ENCODE assay signal across 2 cellular contexts in the genomic region with DNA sequence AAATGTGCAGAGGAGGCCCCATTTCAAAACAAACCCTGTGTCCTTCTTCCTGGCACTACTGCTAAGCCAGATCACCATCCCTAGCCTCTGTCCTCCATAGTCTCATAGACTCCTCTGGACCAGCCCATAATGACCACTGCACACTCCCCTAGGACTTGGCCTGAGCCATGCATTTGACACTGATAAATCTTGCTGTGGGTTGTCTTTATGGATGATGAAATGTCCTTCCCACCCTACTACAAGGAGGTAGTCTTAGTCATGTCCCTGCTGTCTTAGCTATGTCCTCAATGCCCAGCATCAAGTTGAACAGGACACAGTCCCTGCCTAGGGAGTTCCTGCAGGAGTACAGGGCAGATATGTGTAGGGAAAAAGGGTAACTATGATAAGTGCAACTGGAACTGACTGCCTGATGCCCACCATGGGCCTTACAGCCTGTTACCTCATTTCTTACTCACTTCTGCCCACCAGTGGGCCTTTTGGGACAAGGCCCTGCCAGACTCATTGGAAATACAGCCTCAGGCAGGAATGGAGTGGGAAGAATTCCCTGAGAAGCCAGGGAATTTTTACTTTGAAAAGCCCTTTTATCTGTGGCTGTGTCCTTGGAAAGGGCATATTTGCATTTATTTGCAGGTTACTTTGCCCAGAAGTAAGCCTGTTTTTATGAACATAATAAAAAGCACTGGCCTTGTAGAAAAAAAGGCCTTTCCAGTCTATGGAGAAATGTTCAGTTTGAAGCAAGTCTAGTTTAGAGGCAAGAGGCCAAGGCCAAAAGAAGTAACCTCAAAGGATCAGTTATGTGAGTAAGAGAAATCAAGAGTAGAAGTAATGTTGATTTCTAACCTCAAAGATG.
TF ChIP-seq lines count a peak whose summit lies in the region.

No MANE protein-coding gene starts in this region.

TF ChIP-seq in HCT116, 20 proteins besides CTCF, POLR2A, EP300 and RAD21:
- no peak for TF ChIP-seq FOSL1 (IDR thresholded peaks at IDR 0.05; ENCODE audit: low read depth)
- TF ChIP-seq JUND (IDR thresholded peaks at IDR 0.05), result no peak
- TF ChIP-seq ZBTB33 (IDR thresholded peaks at IDR 0.05; ENCODE audit: extremely low read depth, insufficient replicate concordance, low read length), result no peak
- TF ChIP-seq ZNF274 (IDR thresholded peaks at IDR 0.05; ENCODE audit: low read depth, low read length), result no peak
- TF ChIP-seq, protein P1, sequence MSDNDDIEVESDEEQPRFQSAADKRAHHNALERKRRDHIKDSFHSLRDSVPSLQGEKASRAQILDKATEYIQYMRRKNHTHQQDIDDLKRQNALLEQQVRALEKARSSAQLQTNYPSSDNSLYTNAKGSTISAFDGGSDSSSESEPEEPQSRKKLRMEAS (IDR thresholded peaks at IDR 0.05), result no peak
- TF ChIP-seq, protein P2, sequence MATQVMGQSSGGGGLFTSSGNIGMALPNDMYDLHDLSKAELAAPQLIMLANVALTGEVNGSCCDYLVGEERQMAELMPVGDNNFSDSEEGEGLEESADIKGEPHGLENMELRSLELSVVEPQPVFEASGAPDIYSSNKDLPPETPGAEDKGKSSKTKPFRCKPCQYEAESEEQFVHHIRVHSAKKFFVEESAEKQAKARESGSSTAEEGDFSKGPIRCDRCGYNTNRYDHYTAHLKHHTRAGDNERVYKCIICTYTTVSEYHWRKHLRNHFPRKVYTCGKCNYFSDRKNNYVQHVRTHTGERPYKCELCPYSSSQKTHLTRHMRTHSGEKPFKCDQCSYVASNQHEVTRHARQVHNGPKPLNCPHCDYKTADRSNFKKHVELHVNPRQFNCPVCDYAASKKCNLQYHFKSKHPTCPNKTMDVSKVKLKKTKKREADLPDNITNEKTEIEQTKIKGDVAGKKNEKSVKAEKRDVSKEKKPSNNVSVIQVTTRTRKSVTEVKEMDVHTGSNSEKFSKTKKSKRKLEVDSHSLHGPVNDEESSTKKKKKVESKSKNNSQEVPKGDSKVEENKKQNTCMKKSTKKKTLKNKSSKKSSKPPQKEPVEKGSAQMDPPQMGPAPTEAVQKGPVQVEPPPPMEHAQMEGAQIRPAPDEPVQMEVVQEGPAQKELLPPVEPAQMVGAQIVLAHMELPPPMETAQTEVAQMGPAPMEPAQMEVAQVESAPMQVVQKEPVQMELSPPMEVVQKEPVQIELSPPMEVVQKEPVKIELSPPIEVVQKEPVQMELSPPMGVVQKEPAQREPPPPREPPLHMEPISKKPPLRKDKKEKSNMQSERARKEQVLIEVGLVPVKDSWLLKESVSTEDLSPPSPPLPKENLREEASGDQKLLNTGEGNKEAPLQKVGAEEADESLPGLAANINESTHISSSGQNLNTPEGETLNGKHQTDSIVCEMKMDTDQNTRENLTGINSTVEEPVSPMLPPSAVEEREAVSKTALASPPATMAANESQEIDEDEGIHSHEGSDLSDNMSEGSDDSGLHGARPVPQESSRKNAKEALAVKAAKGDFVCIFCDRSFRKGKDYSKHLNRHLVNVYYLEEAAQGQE (IDR thresholded peaks at IDR 0.05; ENCODE audit: low read depth), result no peak
- no peak for TF ChIP-seq YY1 (IDR thresholded peaks at IDR 0.05; ENCODE audit: extremely low read depth, insufficient replicate concordance, low read depth, low read length)
- TF ChIP-seq EGR1 (IDR thresholded peaks at IDR 0.05; ENCODE audit: low read depth), result no peak
- TF ChIP-seq POLR2AphosphoS5 (IDR thresholded peaks at IDR 0.05; ENCODE audit: low read depth, low read length), result no peak
- TF ChIP-seq TCF7L2 (IDR thresholded peaks at IDR 0.05; ENCODE audit: borderline replicate concordance, extremely low read depth, insufficient read depth, insufficient read length), result no peak
- no peak for TF ChIP-seq SP1 (IDR thresholded peaks at IDR 0.05; ENCODE audit: low read depth)
- no peak for TF ChIP-seq CEBPB (IDR thresholded peaks at IDR 0.05; ENCODE audit: low read depth)
- TF ChIP-seq SRF (IDR thresholded peaks at IDR 0.05; ENCODE audit: low read depth), result no peak
- no peak for TF ChIP-seq ELF1 (IDR thresholded peaks at IDR 0.05; ENCODE audit: borderline replicate concordance, low read depth)
- no peak for TF ChIP-seq SIN3A (IDR thresholded peaks at IDR 0.05; ENCODE audit: low read depth)
- no peak for TF ChIP-seq EZH2 (IDR thresholded peaks at IDR 0.05)
- TF ChIP-seq EZH2phosphoT487 (IDR thresholded peaks at IDR 0.05; ENCODE audit: borderline replicate concordance), result no peak
- TF ChIP-seq ZFX (IDR thresholded peaks at IDR 0.05), result no peak
- TF ChIP-seq ATF3 (IDR thresholded peaks at IDR 0.05), result no peak

TF ChIP-seq in GM12878, 131 proteins besides CTCF, POLR2A, EP300 and RAD21:
- TF ChIP-seq RUNX3 (IDR thresholded peaks at IDR 0.05; ENCODE audit: low read length) (no peak), CHD2 (IDR thresholded peaks at IDR 0.05; ENCODE audit: borderline replicate concordance, low read depth, low read length) (no peak), ZZZ3 (IDR thresholded peaks at IDR 0.05; ENCODE audit: control insufficient read depth, insufficient read length, low read depth) (no peak)
- TF ChIP-seq, protein P3, sequence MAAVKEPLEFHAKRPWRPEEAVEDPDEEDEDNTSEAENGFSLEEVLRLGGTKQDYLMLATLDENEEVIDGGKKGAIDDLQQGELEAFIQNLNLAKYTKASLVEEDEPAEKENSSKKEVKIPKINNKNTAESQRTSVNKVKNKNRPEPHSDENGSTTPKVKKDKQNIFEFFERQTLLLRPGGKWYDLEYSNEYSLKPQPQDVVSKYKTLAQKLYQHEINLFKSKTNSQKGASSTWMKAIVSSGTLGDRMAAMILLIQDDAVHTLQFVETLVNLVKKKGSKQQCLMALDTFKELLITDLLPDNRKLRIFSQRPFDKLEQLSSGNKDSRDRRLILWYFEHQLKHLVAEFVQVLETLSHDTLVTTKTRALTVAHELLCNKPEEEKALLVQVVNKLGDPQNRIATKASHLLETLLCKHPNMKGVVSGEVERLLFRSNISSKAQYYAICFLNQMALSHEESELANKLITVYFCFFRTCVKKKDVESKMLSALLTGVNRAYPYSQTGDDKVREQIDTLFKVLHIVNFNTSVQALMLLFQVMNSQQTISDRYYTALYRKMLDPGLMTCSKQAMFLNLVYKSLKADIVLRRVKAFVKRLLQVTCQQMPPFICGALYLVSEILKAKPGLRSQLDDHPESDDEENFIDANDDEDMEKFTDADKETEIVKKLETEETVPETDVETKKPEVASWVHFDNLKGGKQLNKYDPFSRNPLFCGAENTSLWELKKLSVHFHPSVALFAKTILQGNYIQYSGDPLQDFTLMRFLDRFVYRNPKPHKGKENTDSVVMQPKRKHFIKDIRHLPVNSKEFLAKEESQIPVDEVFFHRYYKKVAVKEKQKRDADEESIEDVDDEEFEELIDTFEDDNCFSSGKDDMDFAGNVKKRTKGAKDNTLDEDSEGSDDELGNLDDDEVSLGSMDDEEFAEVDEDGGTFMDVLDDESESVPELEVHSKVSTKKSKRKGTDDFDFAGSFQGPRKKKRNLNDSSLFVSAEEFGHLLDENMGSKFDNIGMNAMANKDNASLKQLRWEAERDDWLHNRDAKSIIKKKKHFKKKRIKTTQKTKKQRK (IDR thresholded peaks at IDR 0.05; ENCODE audit: low read depth, low read length), result no peak
- TF ChIP-seq, protein P4, sequence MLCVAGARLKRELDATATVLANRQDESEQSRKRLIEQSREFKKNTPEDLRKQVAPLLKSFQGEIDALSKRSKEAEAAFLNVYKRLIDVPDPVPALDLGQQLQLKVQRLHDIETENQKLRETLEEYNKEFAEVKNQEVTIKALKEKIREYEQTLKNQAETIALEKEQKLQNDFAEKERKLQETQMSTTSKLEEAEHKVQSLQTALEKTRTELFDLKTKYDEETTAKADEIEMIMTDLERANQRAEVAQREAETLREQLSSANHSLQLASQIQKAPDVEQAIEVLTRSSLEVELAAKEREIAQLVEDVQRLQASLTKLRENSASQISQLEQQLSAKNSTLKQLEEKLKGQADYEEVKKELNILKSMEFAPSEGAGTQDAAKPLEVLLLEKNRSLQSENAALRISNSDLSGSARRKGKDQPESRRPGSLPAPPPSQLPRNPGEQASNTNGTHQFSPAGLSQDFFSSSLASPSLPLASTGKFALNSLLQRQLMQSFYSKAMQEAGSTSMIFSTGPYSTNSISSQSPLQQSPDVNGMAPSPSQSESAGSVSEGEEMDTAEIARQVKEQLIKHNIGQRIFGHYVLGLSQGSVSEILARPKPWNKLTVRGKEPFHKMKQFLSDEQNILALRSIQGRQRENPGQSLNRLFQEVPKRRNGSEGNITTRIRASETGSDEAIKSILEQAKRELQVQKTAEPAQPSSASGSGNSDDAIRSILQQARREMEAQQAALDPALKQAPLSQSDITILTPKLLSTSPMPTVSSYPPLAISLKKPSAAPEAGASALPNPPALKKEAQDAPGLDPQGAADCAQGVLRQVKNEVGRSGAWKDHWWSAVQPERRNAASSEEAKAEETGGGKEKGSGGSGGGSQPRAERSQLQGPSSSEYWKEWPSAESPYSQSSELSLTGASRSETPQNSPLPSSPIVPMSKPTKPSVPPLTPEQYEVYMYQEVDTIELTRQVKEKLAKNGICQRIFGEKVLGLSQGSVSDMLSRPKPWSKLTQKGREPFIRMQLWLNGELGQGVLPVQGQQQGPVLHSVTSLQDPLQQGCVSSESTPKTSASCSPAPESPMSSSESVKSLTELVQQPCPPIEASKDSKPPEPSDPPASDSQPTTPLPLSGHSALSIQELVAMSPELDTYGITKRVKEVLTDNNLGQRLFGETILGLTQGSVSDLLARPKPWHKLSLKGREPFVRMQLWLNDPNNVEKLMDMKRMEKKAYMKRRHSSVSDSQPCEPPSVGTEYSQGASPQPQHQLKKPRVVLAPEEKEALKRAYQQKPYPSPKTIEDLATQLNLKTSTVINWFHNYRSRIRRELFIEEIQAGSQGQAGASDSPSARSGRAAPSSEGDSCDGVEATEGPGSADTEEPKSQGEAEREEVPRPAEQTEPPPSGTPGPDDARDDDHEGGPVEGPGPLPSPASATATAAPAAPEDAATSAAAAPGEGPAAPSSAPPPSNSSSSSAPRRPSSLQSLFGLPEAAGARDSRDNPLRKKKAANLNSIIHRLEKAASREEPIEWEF (IDR thresholded peaks at IDR 0.05; ENCODE audit: insufficient replicate concordance, low read depth, low read length), result no peak
- TF ChIP-seq, protein P5, sequence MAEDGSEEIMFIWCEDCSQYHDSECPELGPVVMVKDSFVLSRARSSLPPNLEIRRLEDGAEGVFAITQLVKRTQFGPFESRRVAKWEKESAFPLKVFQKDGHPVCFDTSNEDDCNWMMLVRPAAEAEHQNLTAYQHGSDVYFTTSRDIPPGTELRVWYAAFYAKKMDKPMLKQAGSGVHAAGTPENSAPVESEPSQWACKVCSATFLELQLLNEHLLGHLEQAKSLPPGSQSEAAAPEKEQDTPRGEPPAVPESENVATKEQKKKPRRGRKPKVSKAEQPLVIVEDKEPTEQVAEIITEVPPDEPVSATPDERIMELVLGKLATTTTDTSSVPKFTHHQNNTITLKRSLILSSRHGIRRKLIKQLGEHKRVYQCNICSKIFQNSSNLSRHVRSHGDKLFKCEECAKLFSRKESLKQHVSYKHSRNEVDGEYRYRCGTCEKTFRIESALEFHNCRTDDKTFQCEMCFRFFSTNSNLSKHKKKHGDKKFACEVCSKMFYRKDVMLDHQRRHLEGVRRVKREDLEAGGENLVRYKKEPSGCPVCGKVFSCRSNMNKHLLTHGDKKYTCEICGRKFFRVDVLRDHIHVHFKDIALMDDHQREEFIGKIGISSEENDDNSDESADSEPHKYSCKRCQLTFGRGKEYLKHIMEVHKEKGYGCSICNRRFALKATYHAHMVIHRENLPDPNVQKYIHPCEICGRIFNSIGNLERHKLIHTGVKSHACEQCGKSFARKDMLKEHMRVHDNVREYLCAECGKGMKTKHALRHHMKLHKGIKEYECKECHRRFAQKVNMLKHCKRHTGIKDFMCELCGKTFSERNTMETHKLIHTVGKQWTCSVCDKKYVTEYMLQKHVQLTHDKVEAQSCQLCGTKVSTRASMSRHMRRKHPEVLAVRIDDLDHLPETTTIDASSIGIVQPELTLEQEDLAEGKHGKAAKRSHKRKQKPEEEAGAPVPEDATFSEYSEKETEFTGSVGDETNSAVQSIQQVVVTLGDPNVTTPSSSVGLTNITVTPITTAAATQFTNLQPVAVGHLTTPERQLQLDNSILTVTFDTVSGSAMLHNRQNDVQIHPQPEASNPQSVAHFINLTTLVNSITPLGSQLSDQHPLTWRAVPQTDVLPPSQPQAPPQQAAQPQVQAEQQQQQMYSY (CRISPR knock-in tag; IDR thresholded peaks at IDR 0.05), result no peak
